40 cellular contexts compared by ENCODE assay signal in genomic region chr9:37608250-37608649, GRCh38. TPM values are rescaled to one million over a fixed set of nuclear protein-coding genes. Genes with fewer than 3 reads are reported as not detected.
"Had no signal": no experiment of that assay in that cellular context is flagged by ENCODE, and none has a peak within 500 bp of the region (broad histone marks: within the 10 kb centered on the region; RNA-seq: fewer than 3 reads in every experiment).

No MANE protein-coding gene starts in this region.

- H3K27me3 ChIP-seq: adrenal gland, ascending aorta, body of pancreas, breast epithelium had no signal

- H3K27ac Mint-ChIP-seq: activated naive CD4-positive, alpha-beta T cell treated with anti-CD3 and anti-CD28 coated beads for 36 hours; activated naive CD4-positive, alpha-beta T cell treated with anti-CD3 and anti-CD28 coated beads, Interleukin-2, amount 10 ng/mL, durations not matched to agents 7 days and 5 days; activated naive CD4-positive, alpha-beta T cell treated with anti-CD3 and anti-CD28 coated beads, Interleukin-2, amount 50 U/mL, for 24 hours; activated naive CD4-positive, alpha-beta T cell treated with anti-CD3 and anti-CD28 coated beads, Interleukin-2, amount 50 U/mL, for 72 hours; activated naive CD8-positive, alpha-beta T cell; activated naive CD8-positive, alpha-beta T cell treated with anti-CD3 and anti-CD28 coated beads for 36 hours; activated naive CD8-positive, alpha-beta T cell treated with anti-CD3 and anti-CD28 coated beads, Interleukin-2, amount 10 ng/mL, durations not matched to agents 7 days and 5 days; activated naive CD8-positive, alpha-beta T cell treated with anti-CD3 and anti-CD28 coated beads, Interleukin-2, amount 50 U/mL, for 24 hours; activated T-cell treated with anti-CD3 and anti-CD28 coated beads, Interleukin-2, amount 50 U/mL, for 24 hours; activated T-cell treated with anti-CD3 and anti-CD28 coated beads, Interleukin-2, amount 50 U/mL, for 72 hours; activated T-helper 1 cell treated with anti-CD3 and anti-CD28 coated beads, Interleukin-12 subunit alpha, Interleukin-12 subunit beta, Interleukin-2, Interleukin-4 antibody, amounts not matched to agents 30 ng/mL and 10 ng/mL and 1 ng/mL, durations not matched to agents 14 hours and 24 hours and 36 hours; activated T-helper 17 cell treated with anti-CD3 and anti-CD28 coated beads, Interleukin-2, amount 50 U/mL, for 72 hours; activated T-helper 2 cell treated with anti-CD3 and anti-CD28 coated beads, Interferon-gamma antibody, Interleukin-2, Interleukin-4, amounts not matched to agents 10 μg/mL and 5 μg/mL and 100 μg/mL, durations not matched to agents 14 hours and 24 hours and 36 hours; brain had no signal

- H3K36me3 ChIP-seq: adrenal gland, ascending aorta, brain microvascular endothelial cell, breast epithelium, cardiac muscle cell had no signal

- H3K27ac ChIP-seq: adrenal gland, ascending aorta, body of pancreas, brain microvascular endothelial cell, breast epithelium, cardiac muscle cell had no signal

- H3K9me3 ChIP-seq: adrenal gland, ascending aorta, body of pancreas, breast epithelium had no signal

- DNase-seq: activated effector memory CD4-positive, alpha-beta T cell treated with anti-CD3 and anti-CD28 coated beads, Interleukin-2, amount 50 U/mL, for 16 hours; activated effector memory CD4-positive, alpha-beta T cell treated with Interleukin-2 at 50 U/mL for 16 hours; activated gamma-delta T cell; activated gamma-delta T cell treated with Interleukin-2 at 50 U/mL for 16 hours; activated naive CD4-positive, alpha-beta T cell; activated naive CD4-positive, alpha-beta T cell treated with anti-CD3 and anti-CD28 coated beads for 36 hours; activated naive CD4-positive, alpha-beta T cell treated with anti-CD3 and anti-CD28 coated beads, Interleukin-2, amount 10 ng/mL, durations not matched to agents 7 days and 5 days; activated naive CD4-positive, alpha-beta T cell treated with anti-CD3 and anti-CD28 coated beads, Interleukin-2, amount 50 U/mL, for 16 hours; activated naive CD4-positive, alpha-beta T cell treated with Interleukin-2 at 50 U/mL for 16 hours; activated naive CD8-positive, alpha-beta T cell treated with anti-CD3 and anti-CD28 coated beads for 36 hours; activated naive CD8-positive, alpha-beta T cell treated with anti-CD3 and anti-CD28 coated beads, Interleukin-2, amount 10 ng/mL, durations not matched to agents 7 days and 5 days; activated naive CD8-positive, alpha-beta T cell treated with anti-CD3 and anti-CD28 coated beads, Interleukin-2, amount 50 U/mL, for 24 hours; activated T-cell treated with anti-CD3 and anti-CD28 coated beads, Interleukin-2, amount 50 U/mL, for 24 hours; activated T-cell treated with anti-CD3 and anti-CD28 coated beads, Interleukin-2, amount 50 U/mL, for 4 hours; activated T-cell treated with anti-CD3 and anti-CD28 coated beads, Interleukin-2, amount 50 U/mL, for 48 hours; activated T-cell treated with anti-CD3 and anti-CD28 coated beads, Interleukin-2, amount 50 U/mL, for 72 hours; adrenal gland; amniotic stem cell; amygdala; anterior cingulate cortex; aorta; body of pancreas; brain microvascular endothelial cell; caudate nucleus; central memory CD4-positive, alpha-beta T cell; cerebellar nuclear complex had no signal

- H3K4me1 ChIP-seq: adrenal gland, ascending aorta, breast epithelium had no signal

- H3K36me3 Mint-ChIP-seq: activated naive CD4-positive, alpha-beta T cell treated with anti-CD3 and anti-CD28 coated beads, Interleukin-2, amount 10 ng/mL, durations not matched to agents 7 days and 5 days; activated naive CD4-positive, alpha-beta T cell treated with anti-CD3 and anti-CD28 coated beads, Interleukin-2, amount 50 U/mL, for 24 hours; activated naive CD4-positive, alpha-beta T cell treated with anti-CD3 and anti-CD28 coated beads, Interleukin-2, amount 50 U/mL, for 72 hours; activated naive CD8-positive, alpha-beta T cell; activated naive CD8-positive, alpha-beta T cell treated with anti-CD3 and anti-CD28 coated beads for 36 hours; activated naive CD8-positive, alpha-beta T cell treated with anti-CD3 and anti-CD28 coated beads, Interleukin-2, amount 10 ng/mL, durations not matched to agents 7 days and 5 days; brain had no signal

- H3K4me1 Mint-ChIP-seq: activated naive CD4-positive, alpha-beta T cell treated with anti-CD3 and anti-CD28 coated beads, Interleukin-2, amount 10 ng/mL, durations not matched to agents 7 days and 5 days; activated naive CD4-positive, alpha-beta T cell treated with anti-CD3 and anti-CD28 coated beads, Interleukin-2, amount 50 U/mL, for 24 hours; activated naive CD8-positive, alpha-beta T cell treated with anti-CD3 and anti-CD28 coated beads for 36 hours; activated naive CD8-positive, alpha-beta T cell treated with anti-CD3 and anti-CD28 coated beads, Interleukin-2, amount 10 ng/mL, durations not matched to agents 7 days and 5 days; activated naive CD8-positive, alpha-beta T cell treated with anti-CD3 and anti-CD28 coated beads, Interleukin-2, amount 50 U/mL, for 24 hours; activated T-helper 17 cell treated with anti-CD3 and anti-CD28 coated beads, Interleukin-2, amount 50 U/mL, for 72 hours; brain; central memory CD8-positive, alpha-beta T cell had no signal

- ATAC-seq: activated naive CD4-positive, alpha-beta T cell treated with anti-CD3 and anti-CD28 coated beads, Interleukin-2, amount 50 U/mL, for 72 hours; activated naive CD8-positive, alpha-beta T cell treated with anti-CD3 and anti-CD28 coated beads, Interleukin-2, amount 50 U/mL, for 24 hours; activated T-cell treated with anti-CD3 and anti-CD28 coated beads, Interleukin-2, amount 50 U/mL, for 4 hours; activated T-cell treated with anti-CD3 and anti-CD28 coated beads, Interleukin-2, amount 50 U/mL, for 72 hours; activated T-helper 17 cell treated with anti-CD3 and anti-CD28 coated beads, Interleukin-2, amount 50 U/mL, for 72 hours; body of pancreas had no signal

- H3K4me3 ChIP-seq: adrenal gland, ascending aorta, body of pancreas, breast epithelium, cardiac muscle cell had no signal

- FAIRE-seq: astrocyte, bronchial epithelial cell had no signal

- H3K9me3 Mint-ChIP-seq: activated naive CD4-positive, alpha-beta T cell treated with anti-CD3 and anti-CD28 coated beads for 36 hours; activated naive CD4-positive, alpha-beta T cell treated with anti-CD3 and anti-CD28 coated beads, Interleukin-2, amount 10 ng/mL, durations not matched to agents 7 days and 5 days; activated naive CD4-positive, alpha-beta T cell treated with anti-CD3 and anti-CD28 coated beads, Interleukin-2, amount 50 U/mL, for 24 hours; activated naive CD4-positive, alpha-beta T cell treated with anti-CD3 and anti-CD28 coated beads, Interleukin-2, amount 50 U/mL, for 72 hours; activated naive CD8-positive, alpha-beta T cell treated with anti-CD3 and anti-CD28 coated beads for 36 hours; activated naive CD8-positive, alpha-beta T cell treated with anti-CD3 and anti-CD28 coated beads, Interleukin-2, amount 10 ng/mL, durations not matched to agents 7 days and 5 days; activated naive CD8-positive, alpha-beta T cell treated with anti-CD3 and anti-CD28 coated beads, Interleukin-2, amount 50 U/mL, for 24 hours; activated T-cell treated with anti-CD3 and anti-CD28 coated beads, Interleukin-2, amount 50 U/mL, for 24 hours; activated T-cell treated with anti-CD3 and anti-CD28 coated beads, Interleukin-2, amount 50 U/mL, for 4 hours; activated T-cell treated with anti-CD3 and anti-CD28 coated beads, Interleukin-2, amount 50 U/mL, for 72 hours; activated T-helper 1 cell treated with anti-CD3 and anti-CD28 coated beads, Interleukin-12 subunit alpha, Interleukin-12 subunit beta, Interleukin-2, Interleukin-4 antibody, amounts not matched to agents 30 ng/mL and 10 ng/mL and 1 ng/mL, durations not matched to agents 14 hours and 24 hours and 36 hours; activated T-helper 17 cell treated with anti-CD3 and anti-CD28 coated beads, Interleukin-2, amount 50 U/mL, for 72 hours; activated T-helper 2 cell treated with anti-CD3 and anti-CD28 coated beads, Interferon-gamma antibody, Interleukin-2, Interleukin-4, amounts not matched to agents 10 μg/mL and 5 μg/mL and 100 μg/mL, durations not matched to agents 14 hours and 24 hours and 36 hours; brain; central memory CD8-positive, alpha-beta T cell had no signal

- H3K4me3 Mint-ChIP-seq: activated naive CD4-positive, alpha-beta T cell treated with anti-CD3 and anti-CD28 coated beads for 36 hours; activated naive CD4-positive, alpha-beta T cell treated with anti-CD3 and anti-CD28 coated beads, Interleukin-2, amount 10 ng/mL, durations not matched to agents 7 days and 5 days; activated naive CD4-positive, alpha-beta T cell treated with anti-CD3 and anti-CD28 coated beads, Interleukin-2, amount 50 U/mL, for 24 hours; activated naive CD8-positive, alpha-beta T cell; activated naive CD8-positive, alpha-beta T cell treated with anti-CD3 and anti-CD28 coated beads for 36 hours; activated naive CD8-positive, alpha-beta T cell treated with anti-CD3 and anti-CD28 coated beads, Interleukin-2, amount 10 ng/mL, durations not matched to agents 7 days and 5 days; activated naive CD8-positive, alpha-beta T cell treated with anti-CD3 and anti-CD28 coated beads, Interleukin-2, amount 50 U/mL, for 24 hours; activated T-cell treated with anti-CD3 and anti-CD28 coated beads, Interleukin-2, amount 50 U/mL, for 24 hours; activated T-cell treated with anti-CD3 and anti-CD28 coated beads, Interleukin-2, amount 50 U/mL, for 4 hours; activated T-cell treated with anti-CD3 and anti-CD28 coated beads, Interleukin-2, amount 50 U/mL, for 72 hours; activated T-helper 1 cell treated with anti-CD3 and anti-CD28 coated beads, Interleukin-12 subunit alpha, Interleukin-12 subunit beta, Interleukin-2, Interleukin-4 antibody, amounts not matched to agents 30 ng/mL and 10 ng/mL and 1 ng/mL, durations not matched to agents 14 hours and 24 hours and 36 hours; activated T-helper 17 cell treated with anti-CD3 and anti-CD28 coated beads, Interleukin-2, amount 50 U/mL, for 72 hours; brain; central memory CD8-positive, alpha-beta T cell had no signal

RNA-seq across cellular contexts. Expression of gene FRMPD1, which starts 42.5 kb away (rescaled TPM):
- total RNA-seq: activated naive CD4-positive, alpha-beta T cell treated with anti-CD3 and anti-CD28 coated beads for 36 hours; activated naive CD4-positive, alpha-beta T cell treated with anti-CD3 and anti-CD28 coated beads, Interleukin-2, amount 50 U/mL, for 72 hours; activated naive CD8-positive, alpha-beta T cell treated with anti-CD3 and anti-CD28 coated beads for 36 hours; activated naive CD8-positive, alpha-beta T cell treated with anti-CD3 and anti-CD28 coated beads, Interleukin-2, amount 10 ng/mL, durations not matched to agents 7 days and 5 days; activated T-cell treated with anti-CD3 and anti-CD28 coated beads, Interleukin-2, amount 50 U/mL, for 72 hours; activated T-helper 17 cell treated with anti-CD3 and anti-CD28 coated beads, Interleukin-2, amount 50 U/mL, for 72 hours; activated T-helper 2 cell treated with anti-CD3 and anti-CD28 coated beads, Interferon-gamma antibody, Interleukin-2, Interleukin-4, amounts not matched to agents 10 μg/mL and 5 μg/mL and 100 μg/mL, durations not matched to agents 14 hours and 24 hours and 36 hours; ascending aorta; bronchial epithelial cell; chondrocyte had no signal
- polyA plus RNA-seq: aorta had no signal
